ENCODE assay signal across 1 cellular context in the genomic region with DNA sequence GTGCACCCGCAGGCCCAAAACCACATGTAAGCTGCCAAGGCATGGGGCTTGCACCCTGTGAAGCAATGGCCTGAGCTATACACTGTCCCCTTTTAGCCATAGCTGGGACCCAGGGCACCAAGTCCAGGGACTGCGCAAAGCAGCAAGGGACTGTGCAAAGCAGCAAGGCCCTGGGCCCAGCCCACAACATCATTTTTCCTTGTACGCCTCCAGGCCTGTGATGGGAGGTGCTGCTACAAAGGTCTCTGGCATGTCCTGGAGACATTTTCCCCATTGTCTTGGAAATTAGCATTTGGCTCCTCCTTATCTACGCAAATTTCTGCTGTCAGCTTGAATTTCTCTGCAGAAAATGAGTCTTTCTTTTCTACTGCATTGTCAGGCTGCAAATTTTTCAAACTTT.
TF ChIP-seq lines count a peak whose summit lies in the region.

No MANE protein-coding gene starts in this region.

TF ChIP-seq in HepG2, 621 proteins besides CTCF, POLR2A, EP300 and RAD21:
- TF ChIP-seq ZNF598 (CRISPR knock-in tag; IDR thresholded peaks at IDR 0.05; ENCODE audit: borderline replicate concordance) (no peak), PCBP2 (optimal IDR thresholded peaks at IDR 0.05; ENCODE audit: low read depth, low read length, poor library complexity, severe bottlenecking) (no peak), SIX4 (CRISPR knock-in tag; IDR thresholded peaks at IDR 0.05) (no peak), ZMYM2 (CRISPR knock-in tag; IDR thresholded peaks at IDR 0.05) (no peak)
